1 cellular context compared by ENCODE assay signal in the genomic region with DNA sequence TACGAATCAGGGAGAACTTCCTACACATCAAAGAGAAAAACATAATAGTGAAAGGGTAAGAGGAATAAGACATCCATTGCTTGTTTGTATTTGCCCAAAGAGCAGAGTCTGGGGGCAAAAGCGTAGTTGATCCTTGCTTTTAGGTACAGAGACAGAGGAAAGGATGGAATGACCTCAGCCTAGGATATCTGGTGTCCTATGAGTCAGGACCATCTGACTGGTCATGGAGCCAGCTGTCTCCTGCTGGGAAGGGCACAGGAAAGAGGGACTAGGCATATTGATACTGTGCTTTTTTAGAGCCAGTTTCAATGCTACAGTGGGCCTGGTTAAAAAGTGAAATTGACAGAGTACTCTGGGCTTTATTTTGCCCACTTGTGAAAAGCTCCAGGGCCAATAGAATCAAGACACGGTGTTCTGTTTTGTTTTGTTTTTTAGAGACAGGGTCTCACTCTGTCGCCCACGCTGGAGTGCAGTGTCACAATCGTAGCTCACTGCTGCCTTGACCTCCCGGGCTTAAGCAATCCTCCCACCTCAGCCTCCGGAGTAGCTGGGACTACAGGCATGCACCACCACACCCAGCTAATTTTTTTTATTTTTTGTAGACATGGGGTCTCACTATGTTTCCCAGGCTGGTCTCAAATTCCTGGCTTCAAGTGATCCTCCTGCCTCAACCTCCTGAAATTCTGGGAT.
TF ChIP-seq lines count a peak whose summit lies in the region.

No MANE protein-coding gene starts in this region.

TF ChIP-seq in HepG2, 621 proteins besides CTCF, POLR2A, EP300 and RAD21:
- TF ChIP-seq POGZ (CRISPR knock-in tag; IDR thresholded peaks at IDR 0.05) (no peak), RORA (CRISPR knock-in tag; IDR thresholded peaks at IDR 0.05) (no peak), POLR2AphosphoS2 (IDR thresholded peaks at IDR 0.05; ENCODE audit: low read depth, low read length) (no peak), ZNF616 (CRISPR knock-in tag; IDR thresholded peaks at IDR 0.05; ENCODE audit: low read depth) (no peak)
